Comparison of ENCODE assay signal across 10 cellular contexts in the genomic region with DNA sequence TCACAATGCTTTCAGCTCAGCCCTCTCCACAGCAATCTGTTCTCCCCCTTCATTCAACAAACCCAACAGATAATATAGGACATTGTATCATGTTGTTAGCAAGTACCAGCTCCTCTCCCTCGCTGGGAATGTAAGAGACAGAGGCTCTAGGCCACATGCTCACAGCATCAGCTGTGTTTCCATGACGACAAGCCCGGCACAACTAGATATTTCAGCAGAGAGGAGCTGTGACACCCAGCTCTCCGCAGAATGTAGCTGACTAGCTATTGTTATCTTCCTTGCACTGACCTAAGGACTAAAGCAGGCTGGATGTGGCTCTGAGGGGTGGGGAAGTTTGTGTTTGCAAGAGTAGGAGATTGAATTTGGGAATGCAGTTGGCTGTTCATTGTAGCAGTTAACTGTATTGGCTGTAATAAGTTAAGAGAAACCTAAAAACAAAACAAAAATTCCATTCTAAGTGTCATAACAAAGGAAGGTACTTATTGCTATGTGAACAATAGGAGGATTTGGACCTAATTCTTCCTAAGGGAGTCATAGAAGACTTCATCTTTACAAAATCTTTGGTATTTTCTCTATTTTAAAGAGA. TPM values are rescaled to one million over a fixed set of nuclear protein-coding genes. Genes with fewer than 3 reads are reported as not detected.
DNase-seq lines count a peak whose midpoint lies in the region; ATAC-seq and TF ChIP-seq lines count a peak whose summit lies in the region.
"Had no signal": no experiment of that assay in that cellular context is flagged by ENCODE, and none has a peak within 500 bp of the region (broad histone marks: within the 10 kb centered on the region; RNA-seq: fewer than 3 reads in every experiment).

No MANE protein-coding gene starts in this region.

- no peak overlapping the region for H3K4me3 Mint-ChIP-seq in T-helper 2 cell treated with Interferon-gamma antibody and Interleukin-4, amounts not matched to agents 5 μg/mL and 100 μg/mL, for 36 hours

- in situ Hi-C loops in brain microvascular endothelial cell (cut with HindIII; ENCODE audit: low pct_ligation_motif_present, low sequenced_read_pairs) = no loop called here

- ATAC-seq in HG03095 (IDR thresholded peaks at IDR 0.05; ENCODE audit: unreplicated experiment) = no peak

- no peaks in the 10 kb centered on the region for H3K4me1 Mint-ChIP-seq in T-helper 2 cell treated with Interferon-gamma antibody and Interleukin-4, amounts not matched to agents 5 μg/mL and 100 μg/mL, for 36 hours (ENCODE audit: low read depth)

- H3K36me3 Mint-ChIP-seq in T-helper 2 cell treated with Interferon-gamma antibody and Interleukin-4, amounts not matched to agents 5 μg/mL and 100 μg/mL, for 36 hours (ENCODE audit: low read depth) = no peaks in the 10 kb centered on the region

- no peak overlapping the region for H3K4me3 ChIP-seq in brain microvascular endothelial cell (ENCODE audit: low read depth, low read length)
- H3K4me3 ChIP-seq: BLaER1 treated with 17β-estradiol and CSF1 and Interleukin-3, amounts not matched to agents 10 nM and 100 nM had no signal

- H3K9me3 Mint-ChIP-seq in T-helper 2 cell treated with Interferon-gamma antibody and Interleukin-4, amounts not matched to agents 5 μg/mL and 100 μg/mL, for 36 hours = no peaks in the 10 kb centered on the region

- no peaks in the 10 kb centered on the region for H3K27me3 ChIP-seq in brain microvascular endothelial cell (replicated peaks)

- peaks cover 44% of the 10 kb centered on the region for H3K27me3 Mint-ChIP-seq in T-helper 2 cell treated with Interferon-gamma antibody and Interleukin-4, amounts not matched to agents 5 μg/mL and 100 μg/mL, for 36 hours (ENCODE audit: low read depth)

- H3K36me3 ChIP-seq in brain microvascular endothelial cell (replicated peaks) = no peaks in the 10 kb centered on the region
- H3K36me3 ChIP-seq: BLaER1 treated with 17β-estradiol and CSF1 and Interleukin-3, amounts not matched to agents 10 nM and 100 nM had no signal

- H3K27ac ChIP-seq in brain microvascular endothelial cell (no peak overlapping the region), temporal lobe (ENCODE audit: low read depth, low read length) (peak overlapping the region; percentile 71)
- H3K27ac ChIP-seq: BLaER1 treated with 17β-estradiol and CSF1 and Interleukin-3, amounts not matched to agents 10 nM and 100 nM had no signal

- no peak overlapping the region for H3K27ac Mint-ChIP-seq in T-helper 2 cell treated with Interferon-gamma antibody and Interleukin-4, amounts not matched to agents 5 μg/mL and 100 μg/mL, for 36 hours

- DNase-seq in NCI-H82 (lab: John Stamatoyannopoulos, UW) (peak; percentile 33), NCI-H82 treated with DMSO at 0.1 percent for 48 hours (lab: John Stamatoyannopoulos, UW; ENCODE audit: unreplicated experiment) (no peak), brain microvascular endothelial cell (peak; percentile 98), hypothalamus (lab: John Stamatoyannopoulos, UW) (peak in 45 of 51 donors; percentile 7 to 89 (median 60))
- no peak for DNase-seq in T-helper 2 cell treated with Interferon-gamma antibody and Interleukin-4, amounts not matched to agents 5 μg/mL and 100 μg/mL, for 36 hours (ENCODE audit: low spot score)
- DNase-seq in effector CD4-positive, alpha-beta T cell = no peak
- DNase-seq: stimulated activated naive CD4-positive, alpha-beta T cell had no signal

- no peak for TF ChIP-seq CTCF in brain microvascular endothelial cell (IDR thresholded peaks at IDR 0.05; ENCODE audit: low read depth, low read length, missing control alignments)

RNA-seq across cellular contexts. Expression of a gene that starts 28.0 kb away (rescaled TPM):
- 40.8 TPM for total RNA-seq in temporal lobe

Comparison
In these comparisons a context has a peak if more than half of its experiments do, and no peak if none do; other contexts are left out.
1. DNase-seq: peak in NCI-H82 (single experiment), brain microvascular endothelial cell (single experiment) and hypothalamus (45 of 51); none in NCI-H82 treated with DMSO at 0.1 percent for 48 hours (single experiment), T-helper 2 cell treated with Interferon-gamma antibody and Interleukin-4, amounts not matched to agents 5 μg/mL and 100 μg/mL, for 36 hours (single experiment) and effector CD4-positive, alpha-beta T cell (single experiment).